1 cellular context compared by ENCODE assay signal in genomic region chr2:117803644-117804325, GRCh38.
A peak's percentile ranks its signal among the peaks of the same experiment; 100 is the strongest.
TF ChIP-seq lines count a peak whose summit lies in the region.

No MANE protein-coding gene starts in this region.

TF ChIP-seq in HepG2, 621 proteins besides CTCF, POLR2A, EP300 and RAD21:
- peak; percentile 77 for TF ChIP-seq ZBTB14 (CRISPR knock-in tag; IDR thresholded peaks at IDR 0.05)
- TF ChIP-seq ZNF281 (CRISPR knock-in tag; IDR thresholded peaks at IDR 0.05; ENCODE audit: borderline replicate concordance): peak; percentile 51; the same call in 1 of the 2 replicates
